1 cellular context compared by ENCODE assay signal in the genomic region with DNA sequence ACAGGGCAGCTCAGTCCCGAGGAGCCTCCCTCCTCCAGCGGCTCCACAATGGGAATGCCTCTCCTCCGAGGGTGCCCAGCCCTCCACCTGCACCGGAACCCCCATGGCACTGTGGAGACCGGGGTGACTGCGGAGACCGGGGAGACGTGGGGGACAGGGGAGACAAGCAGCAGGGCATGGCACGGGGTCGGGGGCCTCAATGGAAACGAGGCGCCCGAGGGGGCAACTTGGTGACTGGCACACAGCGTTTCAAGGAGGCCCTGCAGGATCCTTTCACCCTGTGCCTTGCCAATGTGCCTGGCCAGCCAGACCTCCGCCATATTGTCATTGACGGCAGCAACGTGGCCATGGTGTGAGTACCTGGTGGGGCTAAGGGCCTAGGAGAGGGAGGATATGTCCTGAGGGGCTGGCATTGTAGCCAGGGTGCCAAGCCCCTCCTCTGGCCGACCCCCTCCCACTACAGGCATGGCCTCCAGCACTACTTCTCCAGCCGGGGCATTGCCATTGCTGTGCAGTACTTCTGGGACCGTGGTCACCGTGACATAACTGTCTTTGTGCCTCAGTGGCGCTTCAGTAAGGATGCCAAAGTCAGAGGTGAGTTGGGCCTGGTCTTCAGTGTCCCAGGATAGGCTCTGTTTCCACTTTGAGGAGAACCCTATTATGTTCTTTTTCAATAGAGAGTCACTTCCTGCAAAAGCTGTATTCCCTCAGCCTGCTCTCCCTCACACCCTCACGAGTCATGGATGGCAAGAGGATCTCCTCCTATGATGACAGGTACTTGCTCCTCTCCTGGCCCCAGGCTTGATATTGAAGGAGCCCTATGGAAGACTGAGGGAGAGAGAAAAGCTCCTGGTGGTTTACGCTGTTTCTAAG.
TF ChIP-seq lines count a peak whose summit lies in the region.

No MANE protein-coding gene starts in this region.

TF ChIP-seq in endothelial cell of umbilical vein, 7 proteins besides CTCF, POLR2A, EP300 and RAD21:
- TF ChIP-seq, protein P1, sequence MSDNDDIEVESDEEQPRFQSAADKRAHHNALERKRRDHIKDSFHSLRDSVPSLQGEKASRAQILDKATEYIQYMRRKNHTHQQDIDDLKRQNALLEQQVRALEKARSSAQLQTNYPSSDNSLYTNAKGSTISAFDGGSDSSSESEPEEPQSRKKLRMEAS (IDR thresholded peaks at IDR 0.05; ENCODE audit: insufficient read depth, insufficient read length): no peak
- TF ChIP-seq JUN (IDR thresholded peaks at IDR 0.05; ENCODE audit: borderline replicate concordance, insufficient read depth, insufficient read length, low read depth): no peak
- TF ChIP-seq MYC (IDR thresholded peaks at IDR 0.05; ENCODE audit: low read depth, low read length): no peak
- no peak for TF ChIP-seq POLR2AphosphoS5 (IDR thresholded peaks at IDR 0.05; ENCODE audit: insufficient read depth, low read depth, low read length)
- no peak for TF ChIP-seq GATA2 (IDR thresholded peaks at IDR 0.05; ENCODE audit: insufficient read depth, insufficient read length, low read depth, low read length)
- no peak for TF ChIP-seq FOS (IDR thresholded peaks at IDR 0.05; ENCODE audit: borderline replicate concordance, insufficient read depth, low read length)
- TF ChIP-seq EZH2 (IDR thresholded peaks at IDR 0.05; ENCODE audit: borderline replicate concordance, low read depth, low read length, severe bottlenecking): no peak
